Comparison of ENCODE assay signal across 12 cellular contexts in the genomic region with DNA sequence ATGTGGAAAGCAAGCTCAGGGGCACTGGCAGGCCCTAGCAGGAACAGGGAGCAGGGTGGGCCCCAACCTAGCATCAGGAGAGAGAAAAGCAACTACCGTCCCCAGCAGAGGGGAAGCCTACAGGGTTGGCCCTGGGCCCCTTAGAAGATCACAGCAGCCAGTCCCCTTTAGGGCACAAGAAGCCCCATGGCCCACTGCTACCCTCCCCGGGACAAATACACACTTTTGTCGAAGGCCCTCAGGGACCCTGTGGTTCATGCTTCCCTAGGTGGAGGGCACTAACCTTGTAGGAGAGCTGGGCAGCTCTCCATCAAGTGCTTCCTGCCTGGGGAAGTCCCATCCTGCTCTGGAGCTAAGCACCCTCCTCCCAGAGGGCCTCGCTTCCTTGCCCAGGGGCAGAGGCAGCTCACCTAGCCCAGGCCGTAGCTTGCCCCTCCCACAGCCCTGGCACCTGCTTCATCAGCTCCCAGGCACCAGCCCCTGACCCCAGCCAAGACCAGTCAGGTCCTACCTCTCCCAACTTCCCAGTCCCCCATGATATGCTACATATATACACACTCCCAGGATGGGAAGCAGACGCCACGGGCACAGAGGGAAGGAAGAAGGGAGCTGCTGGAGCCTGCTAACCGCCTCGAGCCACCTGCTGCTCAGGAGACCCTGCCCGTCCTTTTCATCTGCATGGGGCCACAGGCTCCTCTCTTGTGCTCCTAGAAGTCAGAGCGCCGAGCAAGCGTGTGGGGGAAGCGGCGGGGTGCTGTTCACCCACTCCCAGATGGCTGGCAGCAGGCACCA. TPM values are rescaled to one million over a fixed set of nuclear protein-coding genes. Genes with fewer than 3 reads are reported as not detected.
DNase-seq lines count a peak whose midpoint lies in the region; ATAC-seq and TF ChIP-seq lines count a peak whose summit lies in the region.
"Had no signal": no experiment of that assay in that cellular context is flagged by ENCODE, and none has a peak within 500 bp of the region (broad histone marks: within the 10 kb centered on the region; RNA-seq: fewer than 3 reads in every experiment).

No MANE protein-coding gene starts in this region.

- no peaks in the 10 kb centered on the region for H3K27me3 ChIP-seq in HAP-1 (ENCODE audit: low read depth)

- H3K4me3 Mint-ChIP-seq in activated naive CD4-positive, alpha-beta T cell treated with anti-CD3 and anti-CD28 coated beads, Interleukin-2, amount 50 U/mL, for 24 hours: no peak overlapping the region

- H3K27ac ChIP-seq in VCaP: peak overlapping the region; percentile 33; the same call in 1 of the 2 replicates
- H3K27ac ChIP-seq in temporal lobe (ENCODE audit: low read depth, low read length): peak overlapping the region; percentile 99

- H3K36me3 ChIP-seq in HAP-1 (replicated peaks): peaks cover 89% of the 10 kb centered on the region

- H3K4me1 ChIP-seq in HAP-1: no peaks in the 10 kb centered on the region

- no peaks in the 10 kb centered on the region for H3K27me3 Mint-ChIP-seq in activated naive CD4-positive, alpha-beta T cell treated with anti-CD3 and anti-CD28 coated beads, Interleukin-2, amount 50 U/mL, for 24 hours

- peak; percentile 1 for ATAC-seq in left lobe of liver
- ATAC-seq: left colon had no signal

- in situ Hi-C loops in HAP-1 (cut with MboI; ENCODE audit: low sequenced_read_pairs): no loop called here

- H3K4me1 Mint-ChIP-seq in activated naive CD4-positive, alpha-beta T cell treated with anti-CD3 and anti-CD28 coated beads, Interleukin-2, amount 50 U/mL, for 24 hours: peaks cover 41% of the 10 kb centered on the region

- H3K4me3 ChIP-seq in HAP-1: no peak overlapping the region
- H3K4me3 ChIP-seq: skin epidermis had no signal

- no peaks in the 10 kb centered on the region for H3K9me3 ChIP-seq in HAP-1

- H3K36me3 Mint-ChIP-seq in activated naive CD4-positive, alpha-beta T cell treated with anti-CD3 and anti-CD28 coated beads, Interleukin-2, amount 50 U/mL, for 24 hours: peaks cover 3% of the 10 kb centered on the region

- H3K9me3 Mint-ChIP-seq in activated naive CD4-positive, alpha-beta T cell treated with anti-CD3 and anti-CD28 coated beads, Interleukin-2, amount 50 U/mL, for 24 hours: no peaks in the 10 kb centered on the region

- no peak for DNase-seq in activated naive CD4-positive, alpha-beta T cell treated with Interleukin-2 at 50 U/mL for 16 hours
- DNase-seq in left lobe of liver (ENCODE audit: low spot score) (peak; percentile 56), H4 (ENCODE audit: low spot score) (no peak), HAP-1 (ENCODE audit: low spot score in 2 of 2) (no peak), KG1 (lab: John Stamatoyannopoulos, UW) (no peak)
- DNase-seq: NCI-H446, T1000 had no signal

- TF ChIP-seq CTCF in VCaP (conservative IDR thresholded peaks at IDR 0.05): no peak

- H3K27ac Mint-ChIP-seq in activated naive CD4-positive, alpha-beta T cell treated with anti-CD3 and anti-CD28 coated beads, Interleukin-2, amount 50 U/mL, for 24 hours: peak overlapping the region; percentile 55

RNA-seq across cellular contexts. Expression of a gene that starts 20.1 kb away (rescaled TPM):
- total RNA-seq in left lobe of liver: 183 TPM
- total RNA-seq in temporal lobe: 77.9 TPM
- total RNA-seq in H4 (2014; rRNA removed; shearing (Covaris generic)): 42.0 and 57.2 TPM in 2 replicates

RNA-seq across cellular contexts. Expression of a gene that starts 29.9 kb away (rescaled TPM):
- total RNA-seq in left lobe of liver (14.4 TPM), temporal lobe (28.5 TPM)
- total RNA-seq in H4 (2014; rRNA removed; shearing (Covaris generic)): 12.1 and 12.9 TPM in 2 replicates

RNA-seq across cellular contexts. Expression of a gene that starts 34.9 kb away (rescaled TPM):
- total RNA-seq in left lobe of liver: 16.6 TPM
- 44.5 TPM for total RNA-seq in temporal lobe
- 40.7 and 52.1 TPM in 2 replicates for total RNA-seq in H4 (2014; rRNA removed; shearing (Covaris generic))

RNA-seq across cellular contexts. Expression of a gene that starts 53.9 kb away (rescaled TPM):
- total RNA-seq in left lobe of liver: 29.0 TPM
- 31.0 TPM for total RNA-seq in temporal lobe
- 90.7 and 97.3 TPM in 2 replicates for total RNA-seq in H4 (2014; rRNA removed; shearing (Covaris generic))

RNA-seq across cellular contexts. Expression of a gene that starts 58.3 kb away (rescaled TPM):
- total RNA-seq in left lobe of liver (3.3 TPM), temporal lobe (17.7 TPM)
- 6.4 and 6.6 TPM in 2 replicates for total RNA-seq in H4 (2014; rRNA removed; shearing (Covaris generic))
